8 cellular contexts compared by ENCODE assay signal in genomic region chr1:156499194-156499702, GRCh38. TPM values are rescaled to one million over a fixed set of nuclear protein-coding genes. Genes with fewer than 3 reads are reported as not detected.
DNase-seq lines count a peak whose midpoint lies in the region; TF ChIP-seq lines count a peak whose summit lies in the region.

No MANE protein-coding gene starts in this region.

- H3K4me1 ChIP-seq in PC-9 (replicated peaks; ENCODE audit: insufficient read depth) (peaks cover 42% of the 10 kb centered on the region), parathyroid adenoma (peaks cover 50% of the 10 kb centered on the region)

- H3K4me2 ChIP-seq in PC-9 (peak overlapping the region; percentile 98), parathyroid adenoma (ENCODE audit: low read length) (peak overlapping the region; percentile 71)

- no peaks in the 10 kb centered on the region for H3K36me3 ChIP-seq in PC-9 (ENCODE audit: low read depth)
- no peaks in the 10 kb centered on the region for H3K36me3 ChIP-seq in parathyroid adenoma (ENCODE audit: control insufficient read depth, insufficient read depth, low read length)

- peaks cover 29% of the 10 kb centered on the region; the same call in 1 of the 2 replicates for H3F3A ChIP-seq in PC-9 (ENCODE audit: insufficient read depth, low read depth)

- intact Hi-C loops in PC-9 (cut with micrococcal nuclease; ENCODE audit: unreplicated experiment), result no loop called here

- CTCF ChIA-PET in PC-9 (lab: Charles Lee), result no interaction called here

- no peaks in the 10 kb centered on the region for H3K9me3 ChIP-seq in PC-9 (ENCODE audit: insufficient read depth, low read depth)
- no peaks in the 10 kb centered on the region for H3K9me3 ChIP-seq in parathyroid adenoma (ENCODE audit: control insufficient read depth, low read length)

- no peaks in the 10 kb centered on the region for H3K9me2 ChIP-seq in PC-9 (ENCODE audit: insufficient read depth)

- peaks cover 56% of the 10 kb centered on the region for H4K20me1 ChIP-seq in PC-9 (ENCODE audit: insufficient read depth)

- DNase-seq in ELR (ENCODE audit: low read depth), result peak; percentile 51
- peak in 1 of 2 experiments; percentile 2 for DNase-seq in PC-9
- no peak for DNase-seq in epithelial cell of prostate (ENCODE audit: low read depth, low spot score)
- no peak for DNase-seq in SHP77 treated with DMSO at 0.1 percent for 48 hours (lab: John Stamatoyannopoulos, UW)
- DNase-seq in NCI-H2029 (lab: John Stamatoyannopoulos, UW), result no peak
- no peak for DNase-seq in NCI-H1048 (lab: John Stamatoyannopoulos, UW)
- DNase-seq in AG20443 (ENCODE audit: low spot score), result no peak

- no peak overlapping the region for H2AFZ ChIP-seq in PC-9
- no peak overlapping the region for H2AFZ ChIP-seq in parathyroid adenoma

- no peak overlapping the region for H3K9ac ChIP-seq in parathyroid adenoma

- H3K4me3 ChIP-seq in PC-9, result peak overlapping the region; percentile 100
- H3K4me3 ChIP-seq in parathyroid adenoma (ENCODE audit: low read depth, low read length), result peak overlapping the region; percentile 96

- peaks cover 65% of the 10 kb centered on the region for H3K79me2 ChIP-seq in PC-9 (ENCODE audit: low read depth)
- peaks cover 50% of the 10 kb centered on the region for H3K79me2 ChIP-seq in parathyroid adenoma

- no peak overlapping the region for H3K27ac ChIP-seq in PC-9
- H3K27ac ChIP-seq in epithelial cell of prostate, result peak overlapping the region; percentile 96
- peak overlapping the region; percentile 37 for H3K27ac ChIP-seq in parathyroid adenoma

- POLR2A ChIA-PET in PC-9 (lab: Charles Lee; ENCODE audit: unreplicated experiment), result no interaction called here

- BruUV-seq in PC-9 (replicated peaks; lab: Mats Ljungman, UMichigan), result TSS peak; percentile 1

- TF ChIP-seq CTCF in PC-9 (conservative IDR thresholded peaks at IDR 0.05) (no peak), parathyroid adenoma (IDR thresholded peaks at IDR 0.05) (no peak)

- H3K27me3 ChIP-seq in PC-9 (ENCODE audit: insufficient read depth, low read depth) (no peaks in the 10 kb centered on the region), parathyroid adenoma (ENCODE audit: control insufficient read depth, insufficient read depth, low read length) (no peaks in the 10 kb centered on the region)

RNA-seq across cellular contexts. Expression of gene MEF2D, which starts 1.3 kb away (rescaled TPM):
- 25.5 and 33.5 TPM in 2 replicates for total RNA-seq in PC-9 (2021)
